Comparison of ENCODE assay signal across 8 cellular contexts in genomic region chr9:129836342-129837007, GRCh38. TPM values are rescaled to one million over a fixed set of nuclear protein-coding genes. Genes with fewer than 3 reads are reported as not detected.
DNase-seq lines count a peak whose midpoint lies in the region; ATAC-seq and TF ChIP-seq lines count a peak whose summit lies in the region.

No MANE protein-coding gene starts in this region.

- POLR2A ChIA-PET in PC-9 (lab: Charles Lee; ENCODE audit: unreplicated experiment) = no interaction called here
- POLR2A ChIA-PET in MCF 10A (lab: Yijun Ruan, JAX) = interaction anchor here (1.3 to 4.1 kb wide), 4 partner anchors 8 to 159 kb away, joined by 3 to 32 read pairs (median 10); partner anchors contain the start of genes TOR1A and TOR1B

- ATAC-seq in DND-41 (ENCODE audit: insufficient read depth, low read depth) (no peak), upper lobe of right lung (no peak), GM19324 (IDR thresholded peaks at IDR 0.05; ENCODE audit: low FRiP score, unreplicated experiment) (no peak)

- TF ChIP-seq CTCF in DND-41 (IDR thresholded peaks at IDR 0.05; ENCODE audit: borderline replicate concordance, extremely low read depth, low read length, poor library complexity, severe bottlenecking) (no peak), PC-9 (conservative IDR thresholded peaks at IDR 0.05) (no peak), MCF 10A (IDR thresholded peaks at IDR 0.05; ENCODE audit: unreplicated experiment) (no peak), upper lobe of right lung (IDR thresholded peaks at IDR 0.05) (no peak)

- no peaks in the 10 kb centered on the region; the same call in 1 of the 2 replicates for H3F3A ChIP-seq in PC-9 (ENCODE audit: insufficient read depth, low read depth)

- H3K27ac Mint-ChIP-seq in MCF 10A (ENCODE audit: low read depth, unreplicated experiment) = peak overlapping the region; percentile 98

- H3K27ac ChIP-seq in DND-41 (ENCODE audit: low read length) (peak overlapping the region; percentile 66), PC-9 (no peak overlapping the region), upper lobe of right lung (no peak overlapping the region)

- H3K79me2 ChIP-seq in DND-41 (ENCODE audit: insufficient read depth, low read length) (peaks cover 77% of the 10 kb centered on the region), PC-9 (ENCODE audit: low read depth) (peaks cover 32% of the 10 kb centered on the region)

- H3K9me3 ChIP-seq in DND-41 (ENCODE audit: insufficient read depth, low read length, severe bottlenecking) (no peaks in the 10 kb centered on the region), PC-9 (ENCODE audit: insufficient read depth, low read depth) (no peaks in the 10 kb centered on the region), mucosa of stomach (ENCODE audit: control insufficient read depth, low read length) (no peaks in the 10 kb centered on the region), upper lobe of right lung (no peaks in the 10 kb centered on the region)

- DNase-seq in DND-41 = no peak
- DNase-seq in PC-9 = no peak
- no peak for DNase-seq in MCF 10A (ENCODE audit: unreplicated experiment)
- no peak for DNase-seq in upper lobe of right lung
- no peak for DNase-seq in NCI-H2029 (lab: John Stamatoyannopoulos, UW)
- no peak for DNase-seq in OCI-M2 (lab: John Stamatoyannopoulos, UW; ENCODE audit: unreplicated experiment)

- CTCF ChIA-PET in PC-9 (lab: Charles Lee) (no interaction called here), MCF 10A (lab: Yijun Ruan, JAX) (interaction anchor here (1.1 to 1.3 kb wide), 2 partner anchors 49 to 624 kb away, joined by 3 to 8 read pairs; no protein-coding TSS in a partner anchor)

- no TSS peak for BruUV-seq in PC-9 (replicated peaks; lab: Mats Ljungman, UMichigan)
- no TSS peak for BruUV-seq in MCF 10A (replicated peaks; lab: Mats Ljungman, UMichigan)

- peak overlapping the region; percentile 86 for H3K4me2 ChIP-seq in DND-41 (ENCODE audit: insufficient read depth, low read length)
- H3K4me2 ChIP-seq in PC-9 = peak overlapping the region; percentile 98

- H3K9ac ChIP-seq in DND-41 (ENCODE audit: low read depth, low read length) (peak overlapping the region; percentile 64), mucosa of stomach (ENCODE audit: low read length) (peak overlapping the region; percentile 86)

- H3K36me3 ChIP-seq in DND-41 (ENCODE audit: insufficient read depth, low read length) (peaks cover 38% of the 10 kb centered on the region), PC-9 (ENCODE audit: low read depth) (peaks cover 6% of the 10 kb centered on the region), mucosa of stomach (ENCODE audit: control insufficient read depth, insufficient read depth, low read length) (no peaks in the 10 kb centered on the region), upper lobe of right lung (peaks cover 19% of the 10 kb centered on the region)

- H2AFZ ChIP-seq in DND-41 (ENCODE audit: low read depth, low read length) (no peak overlapping the region), PC-9 (no peak overlapping the region; the same call in 1 of the 2 replicates)

- intact Hi-C loops in PC-9 (cut with micrococcal nuclease; ENCODE audit: unreplicated experiment) (loop anchor here (5.0 kb wide), 1 partner anchor 261 kb away; no protein-coding TSS in a partner anchor), MCF 10A (cut with micrococcal nuclease) (no loop called here), upper lobe of right lung (cut with DNase I) (no loop called here)

- H3K27me3 Mint-ChIP-seq in MCF 10A (ENCODE audit: insufficient read depth, unreplicated experiment) = no peaks in the 10 kb centered on the region

- peak overlapping the region; percentile 66 to 91; a peak in 3 of 4 replicates for H3K4me3 ChIP-seq in DND-41 (ENCODE audit: low read depth in 1 of 2, low read length in 2 of 2)
- peak overlapping the region; percentile 78 for H3K4me3 ChIP-seq in PC-9
- peak overlapping the region; percentile 82 for H3K4me3 ChIP-seq in mucosa of stomach (ENCODE audit: low read length)
- peak overlapping the region; percentile 79 for H3K4me3 ChIP-seq in upper lobe of right lung

- H3K27me3 ChIP-seq in DND-41 (ENCODE audit: insufficient read depth, low read length, poor library complexity) (no peaks in the 10 kb centered on the region), PC-9 (ENCODE audit: insufficient read depth, low read depth) (no peaks in the 10 kb centered on the region), mucosa of stomach (ENCODE audit: control insufficient read depth, insufficient read depth, low read length) (no peaks in the 10 kb centered on the region), upper lobe of right lung (no peaks in the 10 kb centered on the region)

- peak overlapping the region; percentile 97 for H3K4me3 Mint-ChIP-seq in MCF 10A (ENCODE audit: unreplicated experiment)

- no peaks in the 10 kb centered on the region for H3K9me3 Mint-ChIP-seq in MCF 10A (ENCODE audit: unreplicated experiment)

- H3K36me3 Mint-ChIP-seq in MCF 10A (ENCODE audit: insufficient read depth, unreplicated experiment) = peaks cover 19% of the 10 kb centered on the region

- H3K4me1 ChIP-seq in DND-41 (ENCODE audit: insufficient read depth, low read length) (peaks cover 31% of the 10 kb centered on the region), PC-9 (replicated peaks; ENCODE audit: insufficient read depth) (peaks cover 15% of the 10 kb centered on the region), mucosa of stomach (ENCODE audit: control insufficient read depth, insufficient read depth, low read length) (peaks cover 14% of the 10 kb centered on the region), upper lobe of right lung (peaks cover 20% of the 10 kb centered on the region)

- peaks cover 26% of the 10 kb centered on the region for H3K4me1 Mint-ChIP-seq in MCF 10A (ENCODE audit: insufficient read depth, unreplicated experiment)

- H4K20me1 ChIP-seq in DND-41 (ENCODE audit: insufficient read depth, low read length) (peaks cover 9% of the 10 kb centered on the region), PC-9 (ENCODE audit: insufficient read depth) (no peaks in the 10 kb centered on the region)

- no peaks in the 10 kb centered on the region for H3K9me2 ChIP-seq in PC-9 (ENCODE audit: insufficient read depth)

RNA-seq across cellular contexts. Expression of gene USP20, which starts 1.2 kb away (rescaled TPM):
- total RNA-seq in PC-9 (2021) (22.1 and 27.8 TPM in 2 replicates), MCF 10A (2022) (14.7 and 17.1 TPM in 2 replicates), upper lobe of right lung (21.4 TPM)

RNA-seq across cellular contexts. Expression of gene C9orf78, which starts 1.4 kb away (rescaled TPM):
- total RNA-seq in PC-9 (2021) (39.2 and 51.7 TPM in 2 replicates), MCF 10A (2022) (27.6 and 30.0 TPM in 2 replicates), upper lobe of right lung (36.6 TPM)

RNA-seq across cellular contexts. Expression of gene TOR1A, which starts 12.5 kb away (rescaled TPM):
- total RNA-seq in PC-9 (2021) (33.8 and 43.5 TPM in 2 replicates), MCF 10A (2022) (33.6 and 40.4 TPM in 2 replicates), upper lobe of right lung (35.5 TPM)

RNA-seq across cellular contexts. Expression of gene TOR1B, which starts 33.5 kb away (rescaled TPM):
- total RNA-seq in PC-9 (2021) = 26.5 and 30.5 TPM in 2 replicates
- 14.7 and 14.8 TPM in 2 replicates for total RNA-seq in MCF 10A (2022)
- total RNA-seq in upper lobe of right lung = 26.0 TPM
